1 cellular context compared by ENCODE assay signal in the genomic region with DNA sequence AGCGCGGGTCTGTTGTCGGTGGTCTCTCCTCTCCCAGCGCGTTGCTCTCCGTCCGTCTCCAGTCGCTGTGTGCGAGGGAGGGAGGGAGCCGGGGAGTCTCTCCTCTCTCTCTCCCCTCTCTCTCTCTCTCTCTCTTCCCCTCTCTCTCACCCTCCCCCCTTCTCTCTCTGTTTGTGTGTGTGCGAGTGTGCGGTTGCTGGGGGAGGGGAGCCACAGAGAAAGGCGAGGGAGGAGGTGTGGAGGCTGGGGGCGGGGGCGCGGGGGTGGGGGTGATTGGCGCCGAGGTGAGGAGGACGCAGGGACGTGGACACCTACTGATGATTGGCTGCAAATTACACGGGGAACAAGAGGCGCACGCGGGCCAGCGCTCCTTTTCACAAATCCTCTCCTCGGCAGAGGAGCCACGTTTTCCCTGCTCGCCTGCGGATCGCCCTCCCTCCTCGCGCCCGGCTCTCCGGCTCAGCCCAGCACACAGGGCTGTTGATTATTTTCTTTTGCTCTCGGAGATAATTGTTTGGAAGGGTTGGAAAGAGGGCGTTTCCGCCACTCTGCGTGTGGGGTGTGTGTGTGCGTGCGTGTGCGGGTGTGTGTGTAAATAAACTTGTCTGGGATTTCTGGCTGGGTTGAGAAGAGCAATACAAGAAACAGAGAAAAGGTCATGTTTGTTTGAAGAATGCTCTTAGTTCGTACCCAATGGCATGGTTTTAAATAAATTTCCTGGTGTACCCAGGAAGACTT.
TF ChIP-seq lines count a peak whose summit lies in the region.

A gene (minus strand): TSS at position 73 of the 738 bp plus-strand sequence. CDS start 3,092 bp downstream, outside the sequence.

TF ChIP-seq in HEK293, 187 proteins besides CTCF, POLR2A, EP300 and RAD21 (continued from another document and continues in another):
- TF ChIP-seq, protein P1, sequence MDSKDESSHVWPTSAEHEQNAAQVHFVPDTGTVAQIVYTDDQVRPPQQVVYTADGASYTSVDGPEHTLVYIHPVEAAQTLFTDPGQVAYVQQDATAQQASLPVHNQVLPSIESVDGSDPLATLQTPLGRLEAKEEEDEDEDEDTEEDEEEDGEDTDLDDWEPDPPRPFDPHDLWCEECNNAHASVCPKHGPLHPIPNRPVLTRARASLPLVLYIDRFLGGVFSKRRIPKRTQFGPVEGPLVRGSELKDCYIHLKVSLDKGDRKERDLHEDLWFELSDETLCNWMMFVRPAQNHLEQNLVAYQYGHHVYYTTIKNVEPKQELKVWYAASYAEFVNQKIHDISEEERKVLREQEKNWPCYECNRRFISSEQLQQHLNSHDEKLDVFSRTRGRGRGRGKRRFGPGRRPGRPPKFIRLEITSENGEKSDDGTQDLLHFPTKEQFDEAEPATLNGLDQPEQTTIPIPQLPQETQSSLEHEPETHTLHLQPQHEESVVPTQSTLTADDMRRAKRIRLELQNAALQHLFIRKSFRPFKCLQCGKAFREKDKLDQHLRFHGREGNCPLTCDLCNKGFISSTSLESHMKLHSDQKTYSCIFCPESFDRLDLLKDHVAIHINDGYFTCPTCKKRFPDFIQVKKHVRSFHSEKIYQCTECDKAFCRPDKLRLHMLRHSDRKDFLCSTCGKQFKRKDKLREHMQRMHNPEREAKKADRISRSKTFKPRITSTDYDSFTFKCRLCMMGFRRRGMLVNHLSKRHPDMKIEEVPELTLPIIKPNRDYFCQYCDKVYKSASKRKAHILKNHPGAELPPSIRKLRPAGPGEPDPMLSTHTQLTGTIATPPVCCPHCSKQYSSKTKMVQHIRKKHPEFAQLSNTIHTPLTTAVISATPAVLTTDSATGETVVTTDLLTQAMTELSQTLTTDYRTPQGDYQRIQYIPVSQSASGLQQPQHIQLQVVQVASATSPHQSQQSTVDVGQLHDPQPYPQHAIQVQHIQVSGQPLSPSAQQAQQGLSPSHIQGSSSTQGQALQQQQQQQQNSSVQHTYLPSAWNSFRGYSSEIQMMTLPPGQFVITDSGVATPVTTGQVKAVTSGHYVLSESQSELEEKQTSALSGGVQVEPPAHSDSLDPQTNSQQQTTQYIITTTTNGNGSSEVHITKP (tag by site-specific recombination; IDR thresholded peaks at IDR 0.05), result no peak
- TF ChIP-seq ZNF23 (tag by site-specific recombination; IDR thresholded peaks at IDR 0.05; ENCODE audit: borderline replicate concordance), result no peak
- TF ChIP-seq ZNF24 (tag by site-specific recombination; IDR thresholded peaks at IDR 0.05), result 0 out of 2 replicates have a peak, but pooled peaks have one; percentile 35
- TF ChIP-seq, protein P2, sequence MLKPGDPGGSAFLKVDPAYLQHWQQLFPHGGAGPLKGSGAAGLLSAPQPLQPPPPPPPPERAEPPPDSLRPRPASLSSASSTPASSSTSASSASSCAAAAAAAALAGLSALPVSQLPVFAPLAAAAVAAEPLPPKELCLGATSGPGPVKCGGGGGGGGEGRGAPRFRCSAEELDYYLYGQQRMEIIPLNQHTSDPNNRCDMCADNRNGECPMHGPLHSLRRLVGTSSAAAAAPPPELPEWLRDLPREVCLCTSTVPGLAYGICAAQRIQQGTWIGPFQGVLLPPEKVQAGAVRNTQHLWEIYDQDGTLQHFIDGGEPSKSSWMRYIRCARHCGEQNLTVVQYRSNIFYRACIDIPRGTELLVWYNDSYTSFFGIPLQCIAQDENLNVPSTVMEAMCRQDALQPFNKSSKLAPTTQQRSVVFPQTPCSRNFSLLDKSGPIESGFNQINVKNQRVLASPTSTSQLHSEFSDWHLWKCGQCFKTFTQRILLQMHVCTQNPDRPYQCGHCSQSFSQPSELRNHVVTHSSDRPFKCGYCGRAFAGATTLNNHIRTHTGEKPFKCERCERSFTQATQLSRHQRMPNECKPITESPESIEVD (tag by site-specific recombination; IDR thresholded peaks at IDR 0.05), result no peak
- TF ChIP-seq GLIS1 (tag by site-specific recombination; IDR thresholded peaks at IDR 0.05), result peak; percentile 92
- TF ChIP-seq, protein P3, sequence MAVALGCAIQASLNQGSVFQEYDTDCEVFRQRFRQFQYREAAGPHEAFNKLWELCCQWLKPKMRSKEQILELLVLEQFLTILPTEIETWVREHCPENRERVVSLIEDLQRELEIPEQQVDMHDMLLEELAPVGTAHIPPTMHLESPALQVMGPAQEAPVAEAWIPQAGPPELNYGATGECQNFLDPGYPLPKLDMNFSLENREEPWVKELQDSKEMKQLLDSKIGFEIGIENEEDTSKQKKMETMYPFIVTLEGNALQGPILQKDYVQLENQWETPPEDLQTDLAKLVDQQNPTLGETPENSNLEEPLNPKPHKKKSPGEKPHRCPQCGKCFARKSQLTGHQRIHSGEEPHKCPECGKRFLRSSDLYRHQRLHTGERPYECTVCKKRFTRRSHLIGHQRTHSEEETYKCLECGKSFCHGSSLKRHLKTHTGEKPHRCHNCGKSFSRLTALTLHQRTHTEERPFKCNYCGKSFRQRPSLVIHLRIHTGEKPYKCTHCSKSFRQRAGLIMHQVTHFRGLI (tag by site-specific recombination; IDR thresholded peaks at IDR 0.05), result no peak
- no peak for TF ChIP-seq ZNF221 (tag by site-specific recombination; IDR thresholded peaks at IDR 0.05; ENCODE audit: borderline replicate concordance)
- TF ChIP-seq ZNF350 (tag by site-specific recombination; IDR thresholded peaks at IDR 0.05), result no peak
- TF ChIP-seq, protein P4, sequence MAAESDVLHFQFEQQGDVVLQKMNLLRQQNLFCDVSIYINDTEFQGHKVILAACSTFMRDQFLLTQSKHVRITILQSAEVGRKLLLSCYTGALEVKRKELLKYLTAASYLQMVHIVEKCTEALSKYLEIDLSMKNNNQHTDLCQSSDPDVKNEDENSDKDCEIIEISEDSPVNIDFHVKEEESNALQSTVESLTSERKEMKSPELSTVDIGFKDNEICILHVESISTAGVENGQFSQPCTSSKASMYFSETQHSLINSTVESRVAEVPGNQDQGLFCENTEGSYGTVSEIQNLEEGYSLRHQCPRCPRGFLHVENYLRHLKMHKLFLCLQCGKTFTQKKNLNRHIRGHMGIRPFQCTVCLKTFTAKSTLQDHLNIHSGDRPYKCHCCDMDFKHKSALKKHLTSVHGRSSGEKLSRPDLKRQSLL (tag by site-specific recombination; IDR thresholded peaks at IDR 0.05), result no peak
- TF ChIP-seq ZNF266 (tag by site-specific recombination; IDR thresholded peaks at IDR 0.05; ENCODE audit: low read depth), result no peak
- TF ChIP-seq ZNF610 (tag by site-specific recombination; IDR thresholded peaks at IDR 0.05; ENCODE audit: borderline replicate concordance), result no peak
- no peak for TF ChIP-seq KLF16 (tag by site-specific recombination; IDR thresholded peaks at IDR 0.05)
- no peak for TF ChIP-seq ZNF274 (IDR thresholded peaks at IDR 0.05; ENCODE audit: low read length)
- no peak for TF ChIP-seq ZNF274 (tag by site-specific recombination; IDR thresholded peaks at IDR 0.05; ENCODE audit: borderline replicate concordance)
- peak; percentile 56; the same call in 1 of the 2 replicates for TF ChIP-seq KLF1 (tag by site-specific recombination; IDR thresholded peaks at IDR 0.05)
- no peak for TF ChIP-seq ZFP3 (tag by site-specific recombination; IDR thresholded peaks at IDR 0.05; ENCODE audit: low read depth)
- TF ChIP-seq ZBTB1 (tag by site-specific recombination; IDR thresholded peaks at IDR 0.05), result no peak
- TF ChIP-seq SP2 (tag by site-specific recombination; IDR thresholded peaks at IDR 0.05), result peak; percentile 29; the same call in 1 of the 2 replicates
- TF ChIP-seq ZNF843 (tag by site-specific recombination; IDR thresholded peaks at IDR 0.05), result no peak
- no peak for TF ChIP-seq ZNF155 (tag by site-specific recombination; IDR thresholded peaks at IDR 0.05)
- TF ChIP-seq, protein P5, sequence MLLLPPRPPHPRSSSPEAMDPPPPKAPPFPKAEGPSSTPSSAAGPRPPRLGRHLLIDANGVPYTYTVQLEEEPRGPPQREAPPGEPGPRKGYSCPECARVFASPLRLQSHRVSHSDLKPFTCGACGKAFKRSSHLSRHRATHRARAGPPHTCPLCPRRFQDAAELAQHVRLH (tag by site-specific recombination; IDR thresholded peaks at IDR 0.05), result no peak
- no peak for TF ChIP-seq ZNF701 (tag by site-specific recombination; IDR thresholded peaks at IDR 0.05)
- TF ChIP-seq ZNF391 (tag by site-specific recombination; IDR thresholded peaks at IDR 0.05; ENCODE audit: borderline replicate concordance, low read depth), result no peak
- no peak for TF ChIP-seq ZNF561 (tag by site-specific recombination; IDR thresholded peaks at IDR 0.05; ENCODE audit: borderline replicate concordance)
- TF ChIP-seq, protein P6, sequence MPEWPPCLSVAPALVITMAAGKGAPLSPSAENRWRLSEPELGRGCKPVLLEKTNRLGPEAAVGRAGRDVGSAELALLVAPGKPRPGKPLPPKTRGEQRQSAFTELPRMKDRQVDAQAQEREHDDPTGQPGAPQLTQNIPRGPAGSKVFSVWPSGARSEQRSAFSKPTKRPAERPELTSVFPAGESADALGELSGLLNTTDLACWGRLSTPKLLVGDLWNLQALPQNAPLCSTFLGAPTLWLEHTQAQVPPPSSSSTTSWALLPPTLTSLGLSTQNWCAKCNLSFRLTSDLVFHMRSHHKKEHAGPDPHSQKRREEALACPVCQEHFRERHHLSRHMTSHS (tag by site-specific recombination; IDR thresholded peaks at IDR 0.05), result no peak
- no peak for TF ChIP-seq ZNF549 (tag by site-specific recombination; IDR thresholded peaks at IDR 0.05)
- TF ChIP-seq, protein P7, sequence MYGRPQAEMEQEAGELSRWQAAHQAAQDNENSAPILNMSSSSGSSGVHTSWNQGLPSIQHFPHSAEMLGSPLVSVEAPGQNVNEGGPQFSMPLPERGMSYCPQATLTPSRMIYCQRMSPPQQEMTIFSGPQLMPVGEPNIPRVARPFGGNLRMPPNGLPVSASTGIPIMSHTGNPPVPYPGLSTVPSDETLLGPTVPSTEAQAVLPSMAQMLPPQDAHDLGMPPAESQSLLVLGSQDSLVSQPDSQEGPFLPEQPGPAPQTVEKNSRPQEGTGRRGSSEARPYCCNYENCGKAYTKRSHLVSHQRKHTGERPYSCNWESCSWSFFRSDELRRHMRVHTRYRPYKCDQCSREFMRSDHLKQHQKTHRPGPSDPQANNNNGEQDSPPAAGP (tag by site-specific recombination; IDR thresholded peaks at IDR 0.05), result peak; percentile 48; the same call in 1 of the 2 replicates
- TF ChIP-seq, protein P8, sequence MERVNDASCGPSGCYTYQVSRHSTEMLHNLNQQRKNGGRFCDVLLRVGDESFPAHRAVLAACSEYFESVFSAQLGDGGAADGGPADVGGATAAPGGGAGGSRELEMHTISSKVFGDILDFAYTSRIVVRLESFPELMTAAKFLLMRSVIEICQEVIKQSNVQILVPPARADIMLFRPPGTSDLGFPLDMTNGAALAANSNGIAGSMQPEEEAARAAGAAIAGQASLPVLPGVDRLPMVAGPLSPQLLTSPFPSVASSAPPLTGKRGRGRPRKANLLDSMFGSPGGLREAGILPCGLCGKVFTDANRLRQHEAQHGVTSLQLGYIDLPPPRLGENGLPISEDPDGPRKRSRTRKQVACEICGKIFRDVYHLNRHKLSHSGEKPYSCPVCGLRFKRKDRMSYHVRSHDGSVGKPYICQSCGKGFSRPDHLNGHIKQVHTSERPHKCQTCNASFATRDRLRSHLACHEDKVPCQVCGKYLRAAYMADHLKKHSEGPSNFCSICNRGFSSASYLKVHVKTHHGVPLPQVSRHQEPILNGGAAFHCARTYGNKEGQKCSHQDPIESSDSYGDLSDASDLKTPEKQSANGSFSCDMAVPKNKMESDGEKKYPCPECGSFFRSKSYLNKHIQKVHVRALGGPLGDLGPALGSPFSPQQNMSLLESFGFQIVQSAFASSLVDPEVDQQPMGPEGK (tag by site-specific recombination; IDR thresholded peaks at IDR 0.05), result no peak; the same call in 1 of the 2 replicates
- TF ChIP-seq ZNF670 (tag by site-specific recombination; IDR thresholded peaks at IDR 0.05; ENCODE audit: low read depth), result no peak
- no peak for TF ChIP-seq ZNF548 (tag by site-specific recombination; IDR thresholded peaks at IDR 0.05)
- TF ChIP-seq GLI4 (tag by site-specific recombination; IDR thresholded peaks at IDR 0.05), result no peak
- no peak for TF ChIP-seq ZNF555 (tag by site-specific recombination; conservative IDR thresholded peaks at IDR 0.05)
- peak; percentile 50; the same call in 1 of the 2 replicates for TF ChIP-seq EGR2 (tag by site-specific recombination; IDR thresholded peaks at IDR 0.05; ENCODE audit: low read depth)
- TF ChIP-seq ZSCAN30 (tag by site-specific recombination; IDR thresholded peaks at IDR 0.05), result no peak
- no peak for TF ChIP-seq ZNF426 (tag by site-specific recombination; IDR thresholded peaks at IDR 0.05)
- TF ChIP-seq MEIS1 (CRISPR knock-in tag; IDR thresholded peaks at IDR 0.05; ENCODE audit: borderline replicate concordance), result no peak
- TF ChIP-seq ZNF707 (tag by site-specific recombination; IDR thresholded peaks at IDR 0.05), result no peak
- TF ChIP-seq ZFHX2 (tag by site-specific recombination; conservative IDR thresholded peaks at IDR 0.05), result peak; percentile 48
- TF ChIP-seq ZNF514 (tag by site-specific recombination; IDR thresholded peaks at IDR 0.05), result no peak
- TF ChIP-seq ZNF501 (tag by site-specific recombination; IDR thresholded peaks at IDR 0.05), result no peak
- TF ChIP-seq, protein P9, sequence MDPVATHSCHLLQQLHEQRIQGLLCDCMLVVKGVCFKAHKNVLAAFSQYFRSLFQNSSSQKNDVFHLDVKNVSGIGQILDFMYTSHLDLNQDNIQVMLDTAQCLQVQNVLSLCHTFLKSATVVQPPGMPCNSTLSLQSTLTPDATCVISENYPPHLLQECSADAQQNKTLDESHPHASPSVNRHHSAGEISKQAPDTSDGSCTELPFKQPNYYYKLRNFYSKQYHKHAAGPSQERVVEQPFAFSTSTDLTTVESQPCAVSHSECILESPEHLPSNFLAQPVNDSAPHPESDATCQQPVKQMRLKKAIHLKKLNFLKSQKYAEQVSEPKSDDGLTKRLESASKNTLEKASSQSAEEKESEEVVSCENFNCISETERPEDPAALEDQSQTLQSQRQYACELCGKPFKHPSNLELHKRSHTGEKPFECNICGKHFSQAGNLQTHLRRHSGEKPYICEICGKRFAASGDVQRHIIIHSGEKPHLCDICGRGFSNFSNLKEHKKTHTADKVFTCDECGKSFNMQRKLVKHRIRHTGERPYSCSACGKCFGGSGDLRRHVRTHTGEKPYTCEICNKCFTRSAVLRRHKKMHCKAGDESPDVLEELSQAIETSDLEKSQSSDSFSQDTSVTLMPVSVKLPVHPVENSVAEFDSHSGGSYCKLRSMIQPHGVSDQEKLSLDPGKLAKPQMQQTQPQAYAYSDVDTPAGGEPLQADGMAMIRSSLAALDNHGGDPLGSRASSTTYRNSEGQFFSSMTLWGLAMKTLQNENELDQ (tag by site-specific recombination; IDR thresholded peaks at IDR 0.05; ENCODE audit: low read depth), result no peak
- no peak for TF ChIP-seq ZNF157 (tag by site-specific recombination; IDR thresholded peaks at IDR 0.05)
- TF ChIP-seq, protein P10, sequence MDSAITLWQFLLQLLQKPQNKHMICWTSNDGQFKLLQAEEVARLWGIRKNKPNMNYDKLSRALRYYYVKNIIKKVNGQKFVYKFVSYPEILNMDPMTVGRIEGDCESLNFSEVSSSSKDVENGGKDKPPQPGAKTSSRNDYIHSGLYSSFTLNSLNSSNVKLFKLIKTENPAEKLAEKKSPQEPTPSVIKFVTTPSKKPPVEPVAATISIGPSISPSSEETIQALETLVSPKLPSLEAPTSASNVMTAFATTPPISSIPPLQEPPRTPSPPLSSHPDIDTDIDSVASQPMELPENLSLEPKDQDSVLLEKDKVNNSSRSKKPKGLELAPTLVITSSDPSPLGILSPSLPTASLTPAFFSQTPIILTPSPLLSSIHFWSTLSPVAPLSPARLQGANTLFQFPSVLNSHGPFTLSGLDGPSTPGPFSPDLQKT (IDR thresholded peaks at IDR 0.05; ENCODE audit: borderline replicate concordance, low read depth, low read length), result no peak
- TF ChIP-seq ZNF366 (tag by site-specific recombination; conservative IDR thresholded peaks at IDR 0.05), result peak; percentile 43; the same call in 1 of the 2 replicates
- no peak for TF ChIP-seq ZBTB20 (tag by site-specific recombination; IDR thresholded peaks at IDR 0.05)
- TF ChIP-seq ZFP37 (tag by site-specific recombination; IDR thresholded peaks at IDR 0.05), result 0 out of 2 replicates have a peak, but pooled peaks have one; percentile 43
